In genomic region chr6:169726049-169726400, GRCh38 we compare ENCODE assay signal across 12 cellular contexts. TPM values are rescaled to one million over a fixed set of nuclear protein-coding genes. Genes with fewer than 3 reads are reported as not detected.
DNase-seq lines count a peak whose midpoint lies in the region; ATAC-seq and TF ChIP-seq lines count a peak whose summit lies in the region.
"Had no signal": no experiment of that assay in that cellular context is flagged by ENCODE, and none has a peak within 500 bp of the region (broad histone marks: within the 10 kb centered on the region; RNA-seq: fewer than 3 reads in every experiment).

No MANE protein-coding gene starts in this region.

- H3K4me1 Mint-ChIP-seq in T-helper 2 cell treated with Interferon-gamma antibody and Interleukin-4, amounts not matched to agents 5 μg/mL and 100 μg/mL, for 36 hours (ENCODE audit: low read depth) = peaks cover 28% of the 10 kb centered on the region
- H3K4me1 Mint-ChIP-seq in central memory CD8-positive, alpha-beta T cell = peaks cover 15% of the 10 kb centered on the region
- H3K4me1 Mint-ChIP-seq in neural crest cell = peaks cover 61% of the 10 kb centered on the region

- peaks cover 4% of the 10 kb centered on the region for H3K36me3 Mint-ChIP-seq in T-helper 2 cell treated with Interferon-gamma antibody and Interleukin-4, amounts not matched to agents 5 μg/mL and 100 μg/mL, for 36 hours (ENCODE audit: low read depth)
- H3K36me3 Mint-ChIP-seq in central memory CD8-positive, alpha-beta T cell (ENCODE audit: insufficient read depth) = peaks cover 20% of the 10 kb centered on the region
- H3K36me3 Mint-ChIP-seq in neural crest cell (ENCODE audit: low read depth) = peaks cover 5% of the 10 kb centered on the region

- peak overlapping the region; percentile 81 for H3K4me3 Mint-ChIP-seq in T-helper 2 cell treated with Interferon-gamma antibody and Interleukin-4, amounts not matched to agents 5 μg/mL and 100 μg/mL, for 36 hours
- H3K4me3 Mint-ChIP-seq in central memory CD8-positive, alpha-beta T cell = peak overlapping the region; percentile 54
- H3K4me3 Mint-ChIP-seq in neural crest cell = peak overlapping the region; percentile 96

- no peak for ATAC-seq in central memory CD8-positive, alpha-beta T cell (replicated peaks; ENCODE audit: extremely low read depth, poor library complexity, severe bottlenecking)
- ATAC-seq in GM18505 (IDR thresholded peaks at IDR 0.05; ENCODE audit: unreplicated experiment) (no peak), GM18868 (IDR thresholded peaks at IDR 0.05; ENCODE audit: unreplicated experiment) (no peak)
- ATAC-seq: foreskin keratinocyte had no signal

- H3K9me3 Mint-ChIP-seq in T-helper 2 cell treated with Interferon-gamma antibody and Interleukin-4, amounts not matched to agents 5 μg/mL and 100 μg/mL, for 36 hours = no peaks in the 10 kb centered on the region
- no peaks in the 10 kb centered on the region for H3K9me3 Mint-ChIP-seq in central memory CD8-positive, alpha-beta T cell
- H3K9me3 Mint-ChIP-seq in neural crest cell = no peaks in the 10 kb centered on the region

- TF ChIP-seq POLR2A in NB4 (IDR thresholded peaks at IDR 0.05; ENCODE audit: extremely low read depth, insufficient read length) (no peak), GM18505 (IDR thresholded peaks at IDR 0.05; ENCODE audit: borderline replicate concordance, extremely low read depth, insufficient read depth, insufficient read length) (no peak)

- H3K27me3 Mint-ChIP-seq in T-helper 2 cell treated with Interferon-gamma antibody and Interleukin-4, amounts not matched to agents 5 μg/mL and 100 μg/mL, for 36 hours (ENCODE audit: low read depth) = peaks cover 7% of the 10 kb centered on the region
- no peaks in the 10 kb centered on the region for H3K27me3 Mint-ChIP-seq in central memory CD8-positive, alpha-beta T cell
- peaks cover 3% of the 10 kb centered on the region for H3K27me3 Mint-ChIP-seq in neural crest cell (ENCODE audit: low read depth)

- no peak for TF ChIP-seq CTCF in NB4 (IDR thresholded peaks at IDR 0.05; ENCODE audit: low read depth, low read length)
- no peak for TF ChIP-seq CTCF in neural crest cell (conservative IDR thresholded peaks at IDR 0.05)

- DNase-seq in T-helper 2 cell treated with Interferon-gamma antibody and Interleukin-4, amounts not matched to agents 5 μg/mL and 100 μg/mL, for 36 hours (ENCODE audit: low spot score) = no peak
- DNase-seq in T-helper 2 cell = no peak
- no peak for DNase-seq in NB4 (ENCODE audit: low read depth)
- no peak for DNase-seq in central memory CD8-positive, alpha-beta T cell (ENCODE audit: low spot score in 2 of 2)
- no peak for DNase-seq in neural crest cell (ENCODE audit: low read depth, low spot score)
- DNase-seq in GF-D8 (lab: John Stamatoyannopoulos, UW) = no peak
- DNase-seq: activated CD4-positive, alpha-beta T cell treated with anti-CD3 and anti-CD28 coated beads, Interleukin-2, amount 50 U/mL, for 1 hour; kidney glomerular epithelial cell; NCI-H2171 had no signal

- peak overlapping the region; percentile 72 for H3K4me3 ChIP-seq in NB4 (ENCODE audit: low read depth, low read length)

- H3K27ac Mint-ChIP-seq in T-helper 2 cell treated with Interferon-gamma antibody and Interleukin-4, amounts not matched to agents 5 μg/mL and 100 μg/mL, for 36 hours = peak overlapping the region; percentile 43
- peak overlapping the region; percentile 63 for H3K27ac Mint-ChIP-seq in central memory CD8-positive, alpha-beta T cell (ENCODE audit: low read depth)
- H3K27ac Mint-ChIP-seq in neural crest cell (ENCODE audit: unreplicated experiment) = peak overlapping the region; percentile 99

RNA-seq across cellular contexts. Expression of gene PHF10, which starts 1.7 kb away (rescaled TPM):
- total RNA-seq in neural crest cell = 83.9 and 85.9 TPM in 2 replicates

RNA-seq across cellular contexts. Expression of gene C6orf120, which starts 24.1 kb away (rescaled TPM):
- total RNA-seq in neural crest cell = 28.2 and 28.7 TPM in 2 replicates

RNA-seq across cellular contexts. Expression of gene WDR27, which starts 24.2 kb away (rescaled TPM):
- total RNA-seq in neural crest cell = 102 and 103 TPM in 2 replicates

RNA-seq across cellular contexts. Expression of gene DYNLT2, which starts 25.3 kb away (rescaled TPM):
- 2.8 TPM in 2 replicates for total RNA-seq in neural crest cell

RNA-seq across cellular contexts. Expression of gene ERMARD, which starts 25.4 kb away (rescaled TPM):
- 24.2 and 26.3 TPM in 2 replicates for total RNA-seq in neural crest cell

Comparison
In these comparisons a context has a peak if more than half of its experiments do, and no peak if none do; other contexts are left out.
1. H3K27ac Mint-ChIP-seq: peak in every context shown above with its lines; median percentile 99 in neural crest cell; 63 in central memory CD8-positive, alpha-beta T cell; 43 in T-helper 2 cell treated with Interferon-gamma antibody and Interleukin-4, amounts not matched to agents 5 μg/mL and 100 μg/mL, for 36 hours.